ENCODE assay signal across 13 cellular contexts in the genomic region with DNA sequence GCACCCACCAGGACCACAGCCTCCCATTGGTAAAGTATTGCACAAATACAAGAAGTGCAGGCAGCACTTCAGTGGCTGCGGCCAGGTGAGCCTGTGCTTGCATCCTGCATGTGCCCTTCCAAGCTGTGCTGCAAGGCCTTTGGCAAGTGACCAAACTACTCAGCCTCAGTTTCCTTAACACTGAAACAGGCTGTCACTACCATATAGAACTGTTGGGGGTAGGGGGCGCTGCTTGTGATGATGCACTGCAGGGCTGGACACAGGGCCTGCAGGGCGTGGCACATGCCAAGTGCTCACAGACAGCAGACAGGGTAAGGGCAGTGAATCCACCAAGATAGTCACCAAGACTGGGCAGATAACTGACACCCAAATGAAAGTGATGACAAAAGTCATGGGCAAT.
"Had no signal": no experiment of that assay in that cellular context is flagged by ENCODE, and none has a peak within 500 bp of the region (broad histone marks: within the 10 kb centered on the region; RNA-seq: fewer than 3 reads in every experiment).

No MANE protein-coding gene starts in this region.

- DNase-seq: activated B cell treated with CpG ODN at 0.5 μM for 24 hours; activated CD4-positive, alpha-beta T cell treated with anti-CD3 and anti-CD28 coated beads, Interleukin-2, amount 10 ng/mL, durations not matched to agents 24 days and 14 days; activated naive CD4-positive, alpha-beta T cell treated with Interleukin-2 at 50 U/mL for 16 hours; effector memory CD4-positive, alpha-beta T cell; naive thymus-derived CD8-positive, alpha-beta T cell; occipital lobe; stimulated activated CD4-positive, alpha-beta T cell treated with anti-CD3 and anti-CD28 coated beads, Interleukin-15, amount 100 ng/mL, for 24 hours; stimulated activated CD4-positive, alpha-beta T cell treated with anti-CD3 and anti-CD28 coated beads, Interleukin-4, amount 100 ng/mL, for 24 hours; stomach had no signal

- ATAC-seq: naive thymus-derived CD8-positive, alpha-beta T cell had no signal

- H3K27me3 Mint-ChIP-seq: activated B cell treated with CpG ODN at 0.5 μM for 24 hours; activated CD4-positive, alpha-beta T cell treated with anti-CD3 and anti-CD28 coated beads, Interleukin-2, amount 10 ng/mL, durations not matched to agents 24 days and 14 days; central memory CD8-positive, alpha-beta T cell; naive thymus-derived CD8-positive, alpha-beta T cell had no signal

- H3K27ac Mint-ChIP-seq: activated B cell treated with CpG ODN at 0.5 μM for 24 hours; activated CD4-positive, alpha-beta T cell treated with anti-CD3 and anti-CD28 coated beads, Interleukin-2, amount 10 ng/mL, durations not matched to agents 24 days and 14 days; activated T-helper 1 cell treated with anti-CD3 and anti-CD28 coated beads, Interleukin-12 subunit alpha, Interleukin-12 subunit beta, Interleukin-2, Interleukin-4 antibody, amounts not matched to agents 30 ng/mL and 10 ng/mL and 1 ng/mL, durations not matched to agents 14 hours and 24 hours and 36 hours; T-helper 1 cell treated with Interleukin-12 subunit alpha and Interleukin-12 subunit beta and Interleukin-4 antibody, amounts not matched to agents 30 μg/mL and 1 μg/mL, for 36 hours had no signal

- H3K27me3 ChIP-seq: stomach had no signal

- H3K4me3 Mint-ChIP-seq: activated B cell treated with CpG ODN at 0.5 μM for 24 hours; activated CD4-positive, alpha-beta T cell treated with anti-CD3 and anti-CD28 coated beads, Interleukin-2, amount 10 ng/mL, durations not matched to agents 24 days and 14 days; activated T-helper 1 cell treated with anti-CD3 and anti-CD28 coated beads, Interleukin-12 subunit alpha, Interleukin-12 subunit beta, Interleukin-2, Interleukin-4 antibody, amounts not matched to agents 30 ng/mL and 10 ng/mL and 1 ng/mL, durations not matched to agents 14 hours and 24 hours and 36 hours; central memory CD8-positive, alpha-beta T cell; naive thymus-derived CD8-positive, alpha-beta T cell; T-helper 1 cell treated with Interleukin-12 subunit alpha and Interleukin-12 subunit beta and Interleukin-4 antibody, amounts not matched to agents 30 μg/mL and 1 μg/mL, for 36 hours had no signal

- H3K4me3 ChIP-seq: stomach, thoracic aorta had no signal

- H3K9me3 ChIP-seq: stomach, thoracic aorta had no signal

- H3K4me1 Mint-ChIP-seq: central memory CD8-positive, alpha-beta T cell had no signal

- H3K9me3 Mint-ChIP-seq: activated B cell treated with CpG ODN at 0.5 μM for 24 hours; activated CD4-positive, alpha-beta T cell treated with anti-CD3 and anti-CD28 coated beads, Interleukin-2, amount 10 ng/mL, durations not matched to agents 24 days and 14 days; activated T-helper 1 cell treated with anti-CD3 and anti-CD28 coated beads, Interleukin-12 subunit alpha, Interleukin-12 subunit beta, Interleukin-2, Interleukin-4 antibody, amounts not matched to agents 30 ng/mL and 10 ng/mL and 1 ng/mL, durations not matched to agents 14 hours and 24 hours and 36 hours; central memory CD8-positive, alpha-beta T cell; naive thymus-derived CD8-positive, alpha-beta T cell; T-helper 1 cell treated with Interleukin-12 subunit alpha and Interleukin-12 subunit beta and Interleukin-4 antibody, amounts not matched to agents 30 μg/mL and 1 μg/mL, for 36 hours had no signal

- H3K27ac ChIP-seq: thoracic aorta had no signal
